ENCODE assay signal across 12 cellular contexts in genomic region chr3:66047321-66048050, GRCh38. TPM values are rescaled to one million over a fixed set of nuclear protein-coding genes. Genes with fewer than 3 reads are reported as not detected.
A peak's percentile ranks its signal among the peaks of the same experiment; 100 is the strongest.
DNase-seq lines count a peak whose midpoint lies in the region; TF ChIP-seq lines count a peak whose summit lies in the region.
"Had no signal": no experiment of that assay in that cellular context is flagged by ENCODE, and none has a peak within 500 bp of the region (broad histone marks: within the 10 kb centered on the region; RNA-seq: fewer than 3 reads in every experiment).

No MANE protein-coding gene starts in this region.

- H3K27ac Mint-ChIP-seq in CD4-positive, alpha-beta memory T cell: no peak overlapping the region

- DNase-seq in DMS114 treated with DMSO at 0.1 percent for 48 hours (lab: John Stamatoyannopoulos, UW; ENCODE audit: unreplicated experiment) (peak; percentile 82), RPMI7951 (ENCODE audit: low read depth) (peak; percentile 79), fibroblast of the conjunctiva (ENCODE audit: low read depth) (peak; percentile 61), retinal pigment epithelial cell (ENCODE audit: low read depth) (no peak), HT-29 (ENCODE audit: low spot score) (no peak), GDM1 (lab: John Stamatoyannopoulos, UW) (no peak), DMS153 treated with DMSO at 0.1 percent for 48 hours (lab: John Stamatoyannopoulos, UW; ENCODE audit: unreplicated experiment) (no peak)
- no peak for DNase-seq in CD4-positive, alpha-beta memory T cell
- DNase-seq: activated CD4-positive, CD25-positive, alpha-beta regulatory T cell treated with anti-CD3 and anti-CD28 coated beads, Interleukin-2, amount 50 U/mL, for 72 hours; COR-L47; dermis blood vessel endothelial cell had no signal

- no peak overlapping the region for H3K27ac ChIP-seq in CD4-positive, alpha-beta memory T cell (ENCODE audit: low read depth, low read length)
- H3K27ac ChIP-seq: vagina had no signal

- peaks cover 0 to 3% (median 0%) of the 10 kb centered on the region in 8 donors for H3K9me3 Mint-ChIP-seq in CD4-positive, alpha-beta memory T cell

- H3K4me3 ChIP-seq in retinal pigment epithelial cell (ENCODE audit: low read length): no peak overlapping the region
- H3K4me3 ChIP-seq in CD4-positive, alpha-beta memory T cell (ENCODE audit: low read length in 2 of 2): no peak overlapping the region
- H3K4me3 ChIP-seq: vagina had no signal

- H3K36me3 ChIP-seq in CD4-positive, alpha-beta memory T cell (ENCODE audit: insufficient read depth, low read length): no peaks in the 10 kb centered on the region
- H3K36me3 ChIP-seq: vagina had no signal

- no peaks in the 10 kb centered on the region for H3K4me1 Mint-ChIP-seq in CD4-positive, alpha-beta memory T cell

- H3K4me1 ChIP-seq in CD4-positive, alpha-beta memory T cell (ENCODE audit: insufficient read depth, low read length): no peaks in the 10 kb centered on the region
- H3K4me1 ChIP-seq: vagina had no signal

- POLR2A ChIA-PET in CD4-positive, alpha-beta memory T cell (lab: Charles Lee; ENCODE audit: partially characterized antibody): no interaction called here

- no peaks in the 10 kb centered on the region for H3K36me3 Mint-ChIP-seq in CD4-positive, alpha-beta memory T cell

- intact Hi-C loops in CD4-positive, alpha-beta memory T cell (cut with micrococcal nuclease): no loop called here

- TF ChIP-seq CTCF in retinal pigment epithelial cell (conservative IDR thresholded peaks at IDR 0.05; ENCODE audit: low read depth, low read length): peak; percentile 16

- H3K27me3 ChIP-seq in CD4-positive, alpha-beta memory T cell (ENCODE audit: insufficient read depth, low read length): no peaks in the 10 kb centered on the region
- H3K27me3 ChIP-seq: vagina had no signal

- no peaks in the 10 kb centered on the region for H3K9me3 ChIP-seq in CD4-positive, alpha-beta memory T cell (ENCODE audit: control insufficient read depth in 1 of 2, low read length in 2 of 2)
- H3K9me3 ChIP-seq: vagina had no signal

- CTCF ChIA-PET in CD4-positive, alpha-beta memory T cell (lab: Charles Lee; ENCODE audit: partially characterized antibody): no interaction called here

- no peak overlapping the region for H3K4me3 Mint-ChIP-seq in CD4-positive, alpha-beta memory T cell

- peaks cover 7 to 9% of the 10 kb centered on the region in 2 donors for H3K27me3 Mint-ChIP-seq in CD4-positive, alpha-beta memory T cell

RNA-seq across cellular contexts. Expression of gene MAGI1, which starts 8.8 kb away (rescaled TPM):
- total RNA-seq in RPMI7951 (2014; rRNA removed; shearing (Covaris generic)): 3.4 and 4.1 TPM in 2 replicates
- 15.6 and 26.2 TPM in 2 replicates for total RNA-seq in HT-29 (2014; rRNA removed; shearing (Covaris generic))
- total RNA-seq in CD4-positive, alpha-beta memory T cell: under 1 TPM in 1 of 2 experiments, not detected in 1; 0.20 TPM
- polyA plus RNA-seq in CD4-positive, alpha-beta memory T cell: not detected

Comparison
In these comparisons a context has a peak if more than half of its experiments do, and no peak if none do; other contexts are left out.
1. DNase-seq: peak in DMS114 treated with DMSO at 0.1 percent for 48 hours (single experiment), RPMI7951 (single experiment) and fibroblast of the conjunctiva (single experiment); none in retinal pigment epithelial cell (single experiment), HT-29 (single experiment), GDM1 (single experiment), CD4-positive, alpha-beta memory T cell (0 of 5) and DMS153 treated with DMSO at 0.1 percent for 48 hours (single experiment).